ENCODE assay signal across 1 cellular context in genomic region chr22:50016308-50016987, GRCh38.
TF ChIP-seq lines count a peak whose summit lies in the region.

No MANE protein-coding gene starts in this region.

TF ChIP-seq in GM12878, 131 proteins besides CTCF, POLR2A, EP300 and RAD21 (continued from another document):
- TF ChIP-seq NKRF (conservative IDR thresholded peaks at IDR 0.05) (no peak), HDAC6 (IDR thresholded peaks at IDR 0.05; ENCODE audit: unreplicated experiment) (no peak), PKNOX1 (IDR thresholded peaks at IDR 0.05) (no peak), USF2 (IDR thresholded peaks at IDR 0.05; ENCODE audit: borderline replicate concordance, low read depth, low read length) (no peak), ZNF274 (IDR thresholded peaks at IDR 0.05; ENCODE audit: insufficient read depth, insufficient read length) (no peak), SMC3 (IDR thresholded peaks at IDR 0.05; ENCODE audit: borderline replicate concordance, low read length) (no peak), CHD1 (IDR thresholded peaks at IDR 0.05; ENCODE audit: low read depth, low read length) (no peak), HSF1 (IDR thresholded peaks at IDR 0.05; ENCODE audit: low read depth, low read length) (no peak)
